In the genomic region with DNA sequence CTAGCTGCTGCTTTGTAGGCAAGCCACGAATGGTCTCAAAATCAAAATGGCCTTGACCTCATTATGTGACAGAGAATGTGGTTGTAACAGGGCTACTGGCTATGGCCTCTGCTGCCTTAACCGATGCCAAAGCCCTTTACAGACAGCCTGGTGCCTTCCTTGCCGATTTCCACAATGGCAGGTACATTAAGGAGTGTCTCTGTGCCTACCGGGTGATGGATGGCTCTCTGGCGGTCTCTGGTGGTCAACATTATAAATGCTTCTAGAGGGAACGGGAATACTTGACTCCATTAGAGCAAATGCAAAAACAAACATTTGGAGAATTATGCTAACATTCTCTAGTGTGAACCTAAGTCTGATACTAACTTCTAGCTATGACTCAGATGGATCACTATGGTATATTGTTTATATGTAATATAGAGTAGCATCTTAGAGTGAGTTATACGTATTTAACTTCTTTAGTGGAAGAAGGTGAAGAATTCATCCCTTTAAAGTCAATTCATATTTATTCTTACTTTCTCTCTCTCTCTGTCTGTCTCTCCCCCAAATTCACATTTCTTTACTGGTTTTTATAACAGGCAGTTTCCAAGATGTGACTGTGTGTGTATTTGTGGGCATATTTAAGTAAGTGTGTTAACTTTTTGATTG, we compare ENCODE assay signal across 8 cellular contexts.
DNase-seq lines count a peak whose midpoint lies in the region; ATAC-seq lines count a peak whose summit lies in the region.

No MANE protein-coding gene starts in this region.

- H3K27ac Mint-ChIP-seq in central memory CD8-positive, alpha-beta T cell (ENCODE audit: low read depth) = no peak overlapping the region

- no peaks in the 10 kb centered on the region for H3K9me3 Mint-ChIP-seq in central memory CD8-positive, alpha-beta T cell

- H3K4me3 Mint-ChIP-seq in central memory CD8-positive, alpha-beta T cell = no peak overlapping the region

- no peaks in the 10 kb centered on the region for H3K27me3 Mint-ChIP-seq in central memory CD8-positive, alpha-beta T cell

- peak; percentile 77 for ATAC-seq in GM18508 (IDR thresholded peaks at IDR 0.05; ENCODE audit: insufficient read depth, unreplicated experiment)
- ATAC-seq in HG03039 (IDR thresholded peaks at IDR 0.05; ENCODE audit: unreplicated experiment) = peak; percentile 65
- peak; percentile 70 for ATAC-seq in central memory CD8-positive, alpha-beta T cell (replicated peaks; ENCODE audit: extremely low read depth, poor library complexity, severe bottlenecking)

- in situ Hi-C loops in ACHN (cut with HindIII; ENCODE audit: low pct_ligation_motif_present, low pct_unique_long_range_greater_than_20kb, low sequenced_read_pairs) = no loop called here

- DNase-seq in ACHN (peak; percentile 62), NCI-H2107 treated with DMSO at 0.1 percent for 48 hours (lab: John Stamatoyannopoulos, UW; ENCODE audit: unreplicated experiment) (peak; percentile 5), left kidney (ENCODE audit: low read depth, low spot score) (peak; percentile 87)
- DNase-seq in activated CD4-positive, CD25-positive, alpha-beta regulatory T cell treated with anti-CD3 and anti-CD28 coated beads, Interleukin-2, amount 50 U/mL, for 16 hours (ENCODE audit: low read depth, low spot score) = peak; percentile 38
- peak; percentile 49 for DNase-seq in central memory CD8-positive, alpha-beta T cell (ENCODE audit: low spot score in 2 of 2)
- peak; percentile 67 for DNase-seq in stimulated activated CD4-positive, alpha-beta T cell treated with anti-CD3 and anti-CD28 coated beads, Interleukin-4, amount 100 ng/mL, for 24 hours

- no peaks in the 10 kb centered on the region for H3K4me1 Mint-ChIP-seq in central memory CD8-positive, alpha-beta T cell

- H3K36me3 Mint-ChIP-seq in central memory CD8-positive, alpha-beta T cell (ENCODE audit: insufficient read depth) = no peaks in the 10 kb centered on the region

Comparison
In these comparisons a context has a peak if more than half of its experiments do, and no peak if none do; other contexts are left out.
1. Peak in every context shown above with its lines: DNase-seq and ATAC-seq.
2. DNase-seq: peak in every context shown above with its lines; median percentile 87 in left kidney; 67 in stimulated activated CD4-positive, alpha-beta T cell treated with anti-CD3 and anti-CD28 coated beads, Interleukin-4, amount 100 ng/mL, for 24 hours; 62 in ACHN; 49 in central memory CD8-positive, alpha-beta T cell; 38 in activated CD4-positive, CD25-positive, alpha-beta regulatory T cell treated with anti-CD3 and anti-CD28 coated beads, Interleukin-2, amount 50 U/mL, for 16 hours; 5 in NCI-H2107 treated with DMSO at 0.1 percent for 48 hours.